ENCODE assay signal across 20 cellular contexts in genomic region chr12:22600226-22600625, GRCh38.
"Had no signal": no experiment of that assay in that cellular context is flagged by ENCODE, and none has a peak within 500 bp of the region (broad histone marks: within the 10 kb centered on the region; RNA-seq: fewer than 3 reads in every experiment).

No MANE protein-coding gene starts in this region.

- H3K27me3 ChIP-seq: dorsolateral prefrontal cortex, left lung, stomach, thyroid gland had no signal

- H3K36me3 ChIP-seq: left lung, stomach, thyroid gland had no signal

- DNase-seq: cerebellar nuclear complex; dorsolateral prefrontal cortex; effector CD4-positive, alpha-beta T cell; head of caudate nucleus; kidney; left lung; mammary epithelial cell; mesendoderm; midbrain; naive thymus-derived CD8-positive, alpha-beta T cell; nephron progenitor cell; nucleus accumbens; stimulated activated CD4-positive, alpha-beta T cell treated with anti-CD3 and anti-CD28 coated beads, Interleukin-2, amount 100 ng/mL, for 24 hours; stimulated activated CD4-positive, alpha-beta T cell treated with anti-CD3 and anti-CD28 coated beads, Interleukin-4, amount 100 ng/mL, for 24 hours; stimulated activated naive CD4-positive, alpha-beta T cell treated with Interleukin-2 at 50 U/mL for 16 hours; stomach; thyroid gland; trophoblast cell had no signal

- ATAC-seq: left lung; naive thymus-derived CD8-positive, alpha-beta T cell; sciatic nerve; stimulated activated effector memory CD8-positive, alpha-beta T cell treated with anti-CD3 and anti-CD28 coated beads, Interleukin-12 subunit alpha, Interleukin-12 subunit beta, amount 100 ng/mL, for 72 hours had no signal

- H3K27ac ChIP-seq: dorsolateral prefrontal cortex, left lung, stomach, thyroid gland had no signal

- H3K4me1 ChIP-seq: left lung, stomach had no signal

- H3K4me3 ChIP-seq: dorsolateral prefrontal cortex, left lung, stomach, thyroid gland had no signal

- H3K9me3 ChIP-seq: thyroid gland had no signal
